ENCODE assay signal across 26 cellular contexts in the genomic region with DNA sequence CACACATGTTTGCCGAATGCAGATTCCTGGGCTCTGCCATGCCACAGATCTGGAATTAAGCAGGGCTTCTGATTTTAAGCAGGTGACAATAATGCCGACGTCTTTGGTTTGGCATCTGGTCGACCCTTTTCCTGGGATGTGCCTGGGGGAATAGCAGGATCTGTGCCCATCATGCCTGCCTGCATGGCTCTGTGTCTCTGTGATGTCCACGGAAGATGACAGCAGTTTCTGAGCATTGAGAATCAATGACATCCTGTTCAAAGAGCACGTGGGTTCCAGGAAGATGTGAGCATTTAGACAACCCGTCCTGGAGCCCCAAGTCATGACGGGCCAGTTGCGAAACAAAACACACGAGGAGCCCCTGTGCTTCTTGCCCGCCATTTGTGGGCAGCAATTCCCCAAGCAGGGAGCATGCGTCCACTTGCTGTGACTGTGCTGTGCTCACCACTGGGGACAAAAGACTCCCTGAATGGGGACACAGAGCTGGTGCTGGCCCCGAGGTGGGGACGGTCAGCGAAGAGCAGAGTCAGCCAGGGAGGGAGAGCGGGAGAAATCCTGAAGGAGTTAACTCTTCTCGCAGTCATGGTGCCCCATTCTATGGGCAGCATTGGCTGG.
DNase-seq lines count a peak whose midpoint lies in the region; ATAC-seq and TF ChIP-seq lines count a peak whose summit lies in the region.
"Had no signal": no experiment of that assay in that cellular context is flagged by ENCODE, and none has a peak within 500 bp of the region (broad histone marks: within the 10 kb centered on the region; RNA-seq: fewer than 3 reads in every experiment).

No MANE protein-coding gene starts in this region.

- H3K4me1 Mint-ChIP-seq in endothelial cell (ENCODE audit: unreplicated experiment) (peaks cover 30% of the 10 kb centered on the region), neural progenitor cell (peaks cover 8% of the 10 kb centered on the region), type B pancreatic cell (ENCODE audit: unreplicated experiment) (no peaks in the 10 kb centered on the region)
- H3K4me1 Mint-ChIP-seq: GM23338 had no signal

- no peaks in the 10 kb centered on the region for H3K9me3 ChIP-seq in neural progenitor cell (ENCODE audit: low read depth)
- H3K9me3 ChIP-seq: uterus had no signal

- peaks cover 17% of the 10 kb centered on the region for H3K36me3 Mint-ChIP-seq in endothelial cell (ENCODE audit: low read depth, unreplicated experiment)
- no peaks in the 10 kb centered on the region for H3K36me3 Mint-ChIP-seq in neural progenitor cell
- no peaks in the 10 kb centered on the region for H3K36me3 Mint-ChIP-seq in type B pancreatic cell
- H3K36me3 Mint-ChIP-seq: naive B cell had no signal

- H2AFZ ChIP-seq in neural progenitor cell (replicated peaks), result no peak overlapping the region
- H2AFZ ChIP-seq: GM23338 had no signal

- H3K27me3 Mint-ChIP-seq in endothelial cell (ENCODE audit: unreplicated experiment) (peaks cover 8% of the 10 kb centered on the region), neural progenitor cell (ENCODE audit: insufficient read depth, low read depth) (peaks cover 7% of the 10 kb centered on the region), type B pancreatic cell (peaks cover 8% of the 10 kb centered on the region)
- H3K27me3 Mint-ChIP-seq: brain; CD4-positive, alpha-beta T cell; stimulated activated naive B cell treated with anti-CD40 and anti-IgM and Interleukin-4, amounts not matched to agents 10 μg/mL and 1 μg/mL and 100 μg/mL, for 72 hours had no signal

- H3K4me1 ChIP-seq in neural progenitor cell, result no peaks in the 10 kb centered on the region
- H3K4me1 ChIP-seq: uterus had no signal

- in situ Hi-C loops in brain microvascular endothelial cell (cut with HindIII; ENCODE audit: low pct_ligation_motif_present, low sequenced_read_pairs), result no loop called here

- peaks cover 6% of the 10 kb centered on the region for H3K9me3 Mint-ChIP-seq in endothelial cell (ENCODE audit: unreplicated experiment)
- peaks cover 16% of the 10 kb centered on the region for H3K9me3 Mint-ChIP-seq in neural progenitor cell
- H3K9me3 Mint-ChIP-seq in type B pancreatic cell, result no peaks in the 10 kb centered on the region
- H3K9me3 Mint-ChIP-seq: CD4-positive, alpha-beta T cell had no signal

- no peak overlapping the region for H3K4me3 Mint-ChIP-seq in endothelial cell (ENCODE audit: unreplicated experiment)
- H3K4me3 Mint-ChIP-seq in neural progenitor cell, result no peak overlapping the region
- H3K4me3 Mint-ChIP-seq in type B pancreatic cell, result no peak overlapping the region
- H3K4me3 Mint-ChIP-seq: activated naive CD4-positive, alpha-beta T cell treated with anti-CD3 and anti-CD28 coated beads, Interleukin-2, amount 10 ng/mL, durations not matched to agents 7 days and 5 days; activated T-helper 17 cell treated with anti-CD3 and anti-CD28 coated beads, Interleukin-2, amount 50 U/mL, for 72 hours; brain; CD4-positive, alpha-beta T cell; GM23338; naive B cell; stimulated activated naive B cell treated with anti-CD40 and anti-IgM and Interleukin-4, amounts not matched to agents 10 μg/mL and 1 μg/mL and 100 μg/mL, for 72 hours had no signal

- H3K79me2 ChIP-seq in neural progenitor cell (ENCODE audit: low read depth), result no peaks in the 10 kb centered on the region

- ATAC-seq in GM21367 (IDR thresholded peaks at IDR 0.05; ENCODE audit: unreplicated experiment), result no peak
- ATAC-seq: activated T-helper 17 cell treated with anti-CD3 and anti-CD28 coated beads, Interleukin-2, amount 50 U/mL, for 72 hours; gastroesophageal sphincter; GM23338; left cardiac atrium; stimulated activated naive B cell treated with anti-CD40 and anti-IgM and Interleukin-4, amounts not matched to agents 10 μg/mL and 1 μg/mL and 100 μg/mL, for 72 hours had no signal

- H3K9ac ChIP-seq in neural progenitor cell, result no peak overlapping the region

- H3K27me3 ChIP-seq in neural progenitor cell, result no peaks in the 10 kb centered on the region
- H3K27me3 ChIP-seq in brain microvascular endothelial cell (replicated peaks), result no peaks in the 10 kb centered on the region
- H3K27me3 ChIP-seq: gastroesophageal sphincter, uterus had no signal

- H3K27ac Mint-ChIP-seq in endothelial cell (ENCODE audit: unreplicated experiment), result peak overlapping the region; percentile 21
- peak overlapping the region; percentile 62 for H3K27ac Mint-ChIP-seq in neural progenitor cell
- no peak overlapping the region for H3K27ac Mint-ChIP-seq in type B pancreatic cell
- H3K27ac Mint-ChIP-seq: activated naive CD4-positive, alpha-beta T cell treated with anti-CD3 and anti-CD28 coated beads, Interleukin-2, amount 10 ng/mL, durations not matched to agents 7 days and 5 days; brain; GM23338; naive B cell; stimulated activated naive B cell treated with anti-CD40 and anti-IgM and Interleukin-4, amounts not matched to agents 10 μg/mL and 1 μg/mL and 100 μg/mL, for 72 hours had no signal

- H3K27ac ChIP-seq in neural progenitor cell (no peak overlapping the region), brain microvascular endothelial cell (no peak overlapping the region)
- H3K27ac ChIP-seq: gastroesophageal sphincter, RWPE1, uterus had no signal

- no peak for TF ChIP-seq CTCF in endothelial cell (IDR thresholded peaks at IDR 0.05; ENCODE audit: unreplicated experiment)
- no peak for TF ChIP-seq CTCF in neural progenitor cell (IDR thresholded peaks at IDR 0.05)
- no peak for TF ChIP-seq CTCF in type B pancreatic cell (conservative IDR thresholded peaks at IDR 0.05)
- no peak for TF ChIP-seq CTCF in brain microvascular endothelial cell (IDR thresholded peaks at IDR 0.05; ENCODE audit: low read depth, low read length, missing control alignments)

- H3K36me3 ChIP-seq in neural progenitor cell (no peaks in the 10 kb centered on the region), brain microvascular endothelial cell (replicated peaks) (no peaks in the 10 kb centered on the region)
- H3K36me3 ChIP-seq: gastroesophageal sphincter, uterus had no signal

- DNase-seq in activated CD8-positive, alpha-beta memory T cell treated with anti-CD3 and anti-CD28 coated beads for 24 hours, result peak; percentile 50
- no peak for DNase-seq in activated CD8-positive, alpha-beta memory T cell treated with anti-CD3 and anti-CD28 coated beads, Interleukin-2, amount 50 U/mL, for 48 hours
- DNase-seq in endothelial cell (ENCODE audit: low spot score) (no peak), neural progenitor cell (ENCODE audit: low spot score) (no peak), type B pancreatic cell (ENCODE audit: extremely low spot score, unreplicated experiment) (peak; percentile 48), brain microvascular endothelial cell (no peak), germinal center (ENCODE audit: low spot score) (no peak)
- DNase-seq: activated CD4-positive, alpha-beta T cell treated with anti-CD3 and anti-CD28 coated beads, Interleukin-2, amount 50 U/mL, for 1 hour; activated CD4-positive, CD25-positive, alpha-beta regulatory T cell; activated naive CD4-positive, alpha-beta T cell treated with anti-CD3 and anti-CD28 coated beads, Interleukin-2, amount 10 ng/mL, durations not matched to agents 7 days and 5 days; CD4-positive, alpha-beta T cell; hippocampal formation; left cardiac atrium; naive B cell; NCI-H1092 treated with DMSO at 0.1 percent for 48 hours; NCI-H187; NCI-H2171 treated with DMSO at 0.1 percent for 48 hours; NCI-H510A; stimulated activated naive B cell treated with anti-CD40 and anti-IgM and Interleukin-4, amounts not matched to agents 10 μg/mL and 1 μg/mL and 100 μg/mL, for 72 hours; uterus had no signal

- no peaks in the 10 kb centered on the region for H4K20me1 ChIP-seq in neural progenitor cell (ENCODE audit: low read depth)

- H3F3A ChIP-seq in neural progenitor cell (ENCODE audit: low read depth), result no peaks in the 10 kb centered on the region

- H3K4me3 ChIP-seq in neural progenitor cell (no peak overlapping the region), brain microvascular endothelial cell (ENCODE audit: low read depth, low read length) (no peak overlapping the region)
- H3K4me3 ChIP-seq: gastroesophageal sphincter, GM23338, uterus had no signal

- H3K4me2 ChIP-seq in neural progenitor cell, result no peak overlapping the region
- H3K4me2 ChIP-seq: GM23338 had no signal

Comparison
In these comparisons a context has a peak if more than half of its experiments do, and no peak if none do; other contexts are left out.
1. DNase-seq: peak in activated CD8-positive, alpha-beta memory T cell treated with anti-CD3 and anti-CD28 coated beads for 24 hours (single experiment) and type B pancreatic cell (single experiment); none in activated CD8-positive, alpha-beta memory T cell treated with anti-CD3 and anti-CD28 coated beads, Interleukin-2, amount 50 U/mL, for 48 hours (single experiment), endothelial cell (single experiment), neural progenitor cell (single experiment), brain microvascular endothelial cell (single experiment) and germinal center (single experiment).